Comparison of ENCODE assay signal across 20 cellular contexts in genomic region chr14:89814126-89814525, GRCh38.
A peak's percentile ranks its signal among the peaks of the same experiment; 100 is the strongest.
DNase-seq lines count a peak whose midpoint lies in the region; ATAC-seq and TF ChIP-seq lines count a peak whose summit lies in the region.
"Had no signal": no experiment of that assay in that cellular context is flagged by ENCODE, and none has a peak within 500 bp of the region (broad histone marks: within the 10 kb centered on the region; RNA-seq: fewer than 3 reads in every experiment).

No MANE protein-coding gene starts in this region.

- no peak for TF ChIP-seq CTCF in mammary epithelial cell (conservative IDR thresholded peaks at IDR 0.05 in 1 of 2, IDR thresholded peaks at IDR 0.05 in 1 of 2; ENCODE audit: extremely low read depth in 1 of 2, insufficient read depth in 1 of 2, low read depth in 1 of 2, low read length in 2 of 2)
- TF ChIP-seq CTCF in breast epithelium (IDR thresholded peaks at IDR 0.05), result no peak
- TF ChIP-seq CTCF in coronary artery (IDR thresholded peaks at IDR 0.05), result no peak
- no peak for TF ChIP-seq CTCF in thoracic aorta (IDR thresholded peaks at IDR 0.05)

- CTCF ChIA-PET in mammary epithelial cell (lab: Charles Lee; ENCODE audit: low non-redundant PET), result no interaction called here

- no peak overlapping the region for H3K9ac ChIP-seq in mammary epithelial cell (ENCODE audit: insufficient read depth, low read length)

- H4K20me1 ChIP-seq in mammary epithelial cell (ENCODE audit: insufficient read depth, low read length), result no peaks in the 10 kb centered on the region

- peak overlapping the region; percentile 56 for H3K4me2 ChIP-seq in mammary epithelial cell (ENCODE audit: insufficient read depth, low read depth, low read length)

- H3K27me3 ChIP-seq in mammary epithelial cell (ENCODE audit: insufficient read depth, low read length), result no peaks in the 10 kb centered on the region
- H3K27me3 ChIP-seq in breast epithelium, result no peaks in the 10 kb centered on the region
- H3K27me3 ChIP-seq in thoracic aorta (replicated peaks; ENCODE audit: insufficient read depth), result no peaks in the 10 kb centered on the region
- H3K27me3 ChIP-seq: right lobe of liver, stomach had no signal

- intact Hi-C loops in mammary epithelial cell (cut with micrococcal nuclease), result no loop called here
- intact Hi-C loops in breast epithelium (cut with DNase I; ENCODE audit: low total_unique reads), result no loop called here

- H3K4me3 ChIP-seq in mammary epithelial cell (replicated peaks in 1 of 3; ENCODE audit: insufficient read depth in 1 of 3, low read depth in 2 of 3, low read length in 3 of 3) (no peak overlapping the region), breast epithelium (no peak overlapping the region), coronary artery (peak overlapping the region; percentile 40), mesodermal cell (ENCODE audit: extremely low read depth, insufficient read depth, low read length, poor library complexity, severe bottlenecking) (no peak overlapping the region), thoracic aorta (peak overlapping the region; percentile 60)
- H3K4me3 ChIP-seq: right lobe of liver had no signal

- BruUV-seq in mammary epithelial cell (replicated peaks; lab: Mats Ljungman, UMichigan), result no TSS peak

- H3K36me3 ChIP-seq in mammary epithelial cell (ENCODE audit: insufficient read depth, low read length), result no peaks in the 10 kb centered on the region
- H3K36me3 ChIP-seq in breast epithelium, result no peaks in the 10 kb centered on the region
- H3K36me3 ChIP-seq in mesodermal cell (ENCODE audit: control insufficient read depth, insufficient read depth, low read length), result no peaks in the 10 kb centered on the region
- H3K36me3 ChIP-seq in thoracic aorta, result no peaks in the 10 kb centered on the region
- H3K36me3 ChIP-seq: right lobe of liver, stomach had no signal

- ATAC-seq in thoracic aorta (ENCODE audit: insufficient number of reproducible peaks, low FRiP score, low read depth) (peak; percentile 8), HG03135 (IDR thresholded peaks at IDR 0.05; ENCODE audit: unreplicated experiment) (no peak), HG02840 (IDR thresholded peaks at IDR 0.05; ENCODE audit: low FRiP score, unreplicated experiment) (no peak)
- ATAC-seq: activated naive CD8-positive, alpha-beta T cell treated with anti-CD3 and anti-CD28 coated beads, Interleukin-2, amount 50 U/mL, for 24 hours; effector memory CD8-positive, alpha-beta T cell; right lobe of liver had no signal

- DNase-seq in mammary epithelial cell (no peak), breast epithelium (ENCODE audit: low spot score in 2 of 2) (no peak), coronary artery (ENCODE audit: low spot score) (no peak), thoracic aorta (ENCODE audit: low spot score) (no peak), NCI-H1436 treated with DMSO at 0.1 percent for 48 hours (lab: John Stamatoyannopoulos, UW) (no peak)
- DNase-seq: activated CD4-positive, alpha-beta T cell treated with anti-CD3 and anti-CD28 coated beads for 48 hours; activated naive CD8-positive, alpha-beta T cell treated with anti-CD3 and anti-CD28 coated beads, Interleukin-2, amount 50 U/mL, for 24 hours; Caco-2; effector memory CD8-positive, alpha-beta T cell; hippocampal formation; NCI-H1092 treated with DMSO at 0.1 percent for 48 hours; NCI-H510A; right lobe of liver; RPMI8226; stimulated activated CD4-positive, alpha-beta T cell treated with anti-CD3 and anti-CD28 coated beads, Interleukin-2, amount 100 ng/mL, for 48 hours; stomach had no signal

- peaks cover 3% of the 10 kb centered on the region for H3K4me1 ChIP-seq in mammary epithelial cell (ENCODE audit: insufficient read depth, low read length)
- no peaks in the 10 kb centered on the region for H3K4me1 ChIP-seq in breast epithelium
- H3K4me1 ChIP-seq in mesodermal cell (ENCODE audit: control insufficient read depth, insufficient read depth, low read length, poor library complexity, severe bottlenecking), result no peaks in the 10 kb centered on the region
- H3K4me1 ChIP-seq in thoracic aorta (ENCODE audit: control insufficient read depth in 1 of 2, low read depth in 2 of 2), result peaks cover 7 to 16% of the 10 kb centered on the region in 2 donors
- H3K4me1 ChIP-seq: Caco-2, right lobe of liver, stomach had no signal

- H3K79me2 ChIP-seq in mammary epithelial cell (ENCODE audit: insufficient read depth, low read length), result no peaks in the 10 kb centered on the region

- no peak for TF ChIP-seq POLR2A in breast epithelium (IDR thresholded peaks at IDR 0.05)

- peak overlapping the region; percentile 76 for H2AFZ ChIP-seq in mammary epithelial cell (ENCODE audit: low read depth, low read length)

- in situ Hi-C loops in mammary epithelial cell (cut with MboI; ENCODE audit: low sequenced_read_pairs in 2 of 2), result no loop called here

- no peaks in the 10 kb centered on the region for H3K9me3 ChIP-seq in mammary epithelial cell (replicated peaks; ENCODE audit: insufficient read depth, low read length)
- H3K9me3 ChIP-seq in breast epithelium, result no peaks in the 10 kb centered on the region
- no peaks in the 10 kb centered on the region for H3K9me3 ChIP-seq in mesodermal cell (ENCODE audit: control insufficient read depth, low read length)
- H3K9me3 ChIP-seq in thoracic aorta, result no peaks in the 10 kb centered on the region
- H3K9me3 ChIP-seq: Caco-2, right lobe of liver, stomach had no signal

- 81% methylated on average over 11 of the region's 11 CpGs for WGBS in mammary epithelial cell (ENCODE audit: low coverage, missing lambda C conversion rate)
- 73 to 82% methylated on average over 9 to 10 of the region's 11 CpGs for WGBS in mesodermal cell (ENCODE audit: insufficient coverage in 2 of 2), 2 experiments

- dilution Hi-C loops in mammary epithelial cell (cut with HindIII; ENCODE audit: low sequenced_read_pairs), result no loop called here

- H3K27ac ChIP-seq in mammary epithelial cell (ENCODE audit: insufficient read depth, low read depth, low read length) (no peak overlapping the region), breast epithelium (no peak overlapping the region), coronary artery (peak overlapping the region; percentile 35 to 83), mesodermal cell (ENCODE audit: low read depth, low read length, severe bottlenecking) (peak overlapping the region; percentile 94), thoracic aorta (peak overlapping the region; percentile 92 to 95)
- H3K27ac ChIP-seq: 22Rv1, right lobe of liver had no signal

Comparison
In these comparisons a context has a peak if more than half of its experiments do, and no peak if none do; other contexts are left out.
1. H3K27ac ChIP-seq: peak in coronary artery (2 of 2), mesodermal cell (single experiment) and thoracic aorta (2 of 2); none in mammary epithelial cell (single experiment) and breast epithelium (0 of 2).
2. H3K4me3 ChIP-seq: peak in coronary artery (single experiment) and thoracic aorta (single experiment); none in mammary epithelial cell (0 of 3), breast epithelium (0 of 3) and mesodermal cell (single experiment).